2 cellular contexts compared by ENCODE assay signal in genomic region chr1:2611034-2611501, GRCh38.
TF ChIP-seq lines count a peak whose summit lies in the region.

No MANE protein-coding gene starts in this region.

TF ChIP-seq in HEK293T, 16 proteins besides CTCF, POLR2A, EP300 and RAD21:
- TF ChIP-seq FOXM1 (IDR thresholded peaks at IDR 0.05; ENCODE audit: borderline replicate concordance) (0 out of 2 replicates have a peak, but pooled peaks have one; percentile 40), BHLHE40 (IDR thresholded peaks at IDR 0.05; ENCODE audit: borderline replicate concordance) (no peak), ZNF384 (IDR thresholded peaks at IDR 0.05) (no peak), ELF4 (IDR thresholded peaks at IDR 0.05) (no peak)

TF ChIP-seq in HepG2, 621 proteins besides CTCF, POLR2A, EP300 and RAD21:
- TF ChIP-seq PRDM15 (CRISPR knock-in tag; IDR thresholded peaks at IDR 0.05) (peak; percentile 84), RCOR2 (CRISPR knock-in tag; IDR thresholded peaks at IDR 0.05) (no peak), FLYWCH1 (CRISPR knock-in tag; IDR thresholded peaks at IDR 0.05) (no peak), AGO1 (IDR thresholded peaks at IDR 0.05; ENCODE audit: low read depth, low read length, poor library complexity, severe bottlenecking) (peak; percentile 10), AKNA (CRISPR knock-in tag; IDR thresholded peaks at IDR 0.05; ENCODE audit: borderline replicate concordance) (peak; percentile 65; the same call in 1 of the 2 replicates), PATZ1 (CRISPR knock-in tag; IDR thresholded peaks at IDR 0.05) (peak; percentile 22; the same call in 1 of the 2 replicates), ZNF766 (CRISPR knock-in tag; IDR thresholded peaks at IDR 0.05; ENCODE audit: borderline replicate concordance) (no peak), ZNF589 (CRISPR knock-in tag; conservative IDR thresholded peaks at IDR 0.05) (no peak), ZNF572 (CRISPR knock-in tag; IDR thresholded peaks at IDR 0.05) (no peak), GABPB1 (CRISPR knock-in tag; IDR thresholded peaks at IDR 0.05) (peak; percentile 12; the same call in 1 of the 2 replicates), IRX3 (CRISPR knock-in tag; IDR thresholded peaks at IDR 0.05; ENCODE audit: borderline replicate concordance, low read depth) (no peak)
